22 cellular contexts compared by ENCODE assay signal in genomic region chr9:74949859-74950258, GRCh38. TPM values are rescaled to one million over a fixed set of nuclear protein-coding genes. Genes with fewer than 3 reads are reported as not detected.
DNase-seq lines count a peak whose midpoint lies in the region; ATAC-seq, FAIRE-seq and TF ChIP-seq lines count a peak whose summit lies in the region.
"Had no signal": no experiment of that assay in that cellular context is flagged by ENCODE, and none has a peak within 500 bp of the region (broad histone marks: within the 10 kb centered on the region; RNA-seq: fewer than 3 reads in every experiment).

No MANE protein-coding gene starts in this region.

- intact Hi-C loops in right cardiac atrium (cut with DNase I) (no loop called here), left cardiac atrium (cut with DNase I) (loop anchor here in 1 of 2 donors (10.0 kb wide), 1 partner anchor 135 kb away; the partner anchor contains the start of genes NMRK1 and OSTF1), K562 (cut with micrococcal nuclease) (loop anchor here (5.0 kb wide), 1 partner anchor 127 kb away; no protein-coding TSS in a partner anchor)

- peaks cover 19% of the 10 kb centered on the region; the same call in 2 of the 3 replicates for H3K36me3 ChIP-seq in K562 (ENCODE audit: control insufficient read depth, insufficient read depth, low read length)
- H3K36me3 ChIP-seq: prostate gland, suprapubic skin, uterus had no signal

- H3K27ac ChIP-seq in right cardiac atrium (ENCODE audit: low read length) (peak overlapping the region; percentile 33), K562 (ENCODE audit: extremely low read depth, low read depth, low read length) (no peak overlapping the region; the same call in 2 of the 3 replicates)
- H3K27ac ChIP-seq: KMS-11, prostate gland, suprapubic skin had no signal

- H3K4me2 ChIP-seq in K562 (ENCODE audit: insufficient read depth, low read length) = peak overlapping the region; percentile 61
- H3K4me2 ChIP-seq: KMS-11 had no signal

- no peak for TF ChIP-seq CTCF in K562 (IDR thresholded peaks at IDR 0.05 in 2 of 3, conservative IDR thresholded peaks at IDR 0.05 in 1 of 3; ENCODE audit: insufficient read depth in 2 of 3, low read depth in 1 of 3, low read length in 3 of 3)

- no peak overlapping the region for H2AFZ ChIP-seq in K562 (ENCODE audit: low read depth, low read length)

- H3K9ac ChIP-seq in K562 (ENCODE audit: insufficient read depth in 1 of 2, low read depth in 2 of 2, low read length in 2 of 2) = peak overlapping the region in 1 of 2 experiments; percentile 20; a peak in 2 of 4 replicates
- H3K9ac ChIP-seq: KMS-11 had no signal

- H3K9me1 ChIP-seq in K562 (ENCODE audit: control insufficient read depth, insufficient read depth, low read length) = no peaks in the 10 kb centered on the region

- in situ Hi-C loops in K562 (cut with MboI) = no loop called here

- peaks cover 48% of the 10 kb centered on the region for H3K79me2 ChIP-seq in K562 (ENCODE audit: control insufficient read depth, insufficient read depth, low read length)

- WGBS in right cardiac atrium = 84% methylated on average over 6 of the region's 6 CpGs
- 72% methylated on average over 3 of the region's 6 CpGs for whole genome bisulfite sequencing in K562 (ENCODE audit: insufficient coverage, low coverage, missing lambda C conversion rate)

- FAIRE-seq in K562 (lab: Jason Lieb, UNC) = no peak
- FAIRE-seq: HTR-8/SVneo had no signal

- H3K9me3 ChIP-seq in right cardiac atrium (ENCODE audit: control insufficient read depth, low read length) (no peaks in the 10 kb centered on the region), K562 (replicated peaks; ENCODE audit: control insufficient read depth, insufficient read depth, low read depth, low read length) (no peaks in the 10 kb centered on the region)
- H3K9me3 ChIP-seq: prostate gland, suprapubic skin, uterus had no signal

- H3K27me3 ChIP-seq in right cardiac atrium (ENCODE audit: control insufficient read depth, insufficient read depth) = no peaks in the 10 kb centered on the region
- no peaks in the 10 kb centered on the region for H3K27me3 ChIP-seq in K562 (ENCODE audit: control insufficient read depth in 2 of 2, insufficient read depth in 2 of 2, low read length in 2 of 2)
- H3K27me3 ChIP-seq: suprapubic skin, uterus had no signal

- DNase-seq in right cardiac atrium = no peak
- no peak for DNase-seq in left cardiac atrium
- peak; percentile 11 for DNase-seq in NCI-H69 (lab: John Stamatoyannopoulos, UW)
- no peak for DNase-seq in K562 (ENCODE audit: extremely low read depth in 1 of 4, low spot score in 3 of 4)
- DNase-seq in activated gamma-delta T cell treated with Interleukin-2 at 50 U/mL for 16 hours = no peak
- no peak for DNase-seq in NCI-H526 treated with DMSO at 0.1 percent for 48 hours (lab: John Stamatoyannopoulos, UW)
- no peak for DNase-seq in HPDE6-E6E7 (ENCODE audit: extremely low spot score)
- DNase-seq: activated CD4-positive, alpha-beta T cell treated with anti-CD3 and anti-CD28 coated beads, Interleukin-2, amount 10 ng/mL, durations not matched to agents 7 days and 5 days; activated naive CD4-positive, alpha-beta T cell; anterior cingulate cortex; CD8-positive, alpha-beta T cell; central memory CD4-positive, alpha-beta T cell; DMS79; midbrain; MV-4-11; NCI-H1694; nephron progenitor cell; uterus had no signal

- no peak for ATAC-seq in right cardiac atrium
- no peak for ATAC-seq in left cardiac atrium
- ATAC-seq in K562 = no peak
- ATAC-seq: CD8-positive, alpha-beta T cell had no signal

- CTCF ChIA-PET in K562 (lab: Yijun Ruan, JAX; ENCODE audit: low intra/inter-chr PET ratio) = no interaction called here

- H4K20me1 ChIP-seq in K562 (replicated peaks; ENCODE audit: control insufficient read depth, insufficient read depth, low read length) = no peaks in the 10 kb centered on the region

- no TSS peak for BruUV-seq in K562 (replicated peaks; lab: Mats Ljungman, UMichigan)

- no peak for TF ChIP-seq POLR2A in K562 (conservative IDR thresholded peaks at IDR 0.05)

- no peak for TF ChIP-seq EP300 in K562 (IDR thresholded peaks at IDR 0.05; ENCODE audit: low read length)

- H3K4me1 ChIP-seq in right cardiac atrium (ENCODE audit: control insufficient read depth, insufficient read depth, low read length) (no peaks in the 10 kb centered on the region), K562 (replicated peaks in 1 of 2; ENCODE audit: control insufficient read depth in 2 of 2, insufficient read depth in 2 of 2, low read length in 2 of 2) (peaks cover 11 to 14% of the 10 kb centered on the region in 2 experiments; a peak in 4 of 5 replicates)
- H3K4me1 ChIP-seq: prostate gland, uterus had no signal

- POLR2A ChIA-PET in K562 (lab: Yijun Ruan, JAX) = interaction anchor here (0.6 to 1.0 kb wide), 2 partner anchors 20 to 171 kb away, joined by 3 to 5 read pairs; no protein-coding TSS in a partner anchor

- H3K4me3 ChIP-seq in right cardiac atrium (ENCODE audit: low read length) (no peak overlapping the region), K562 (no peak overlapping the region)
- H3K4me3 ChIP-seq: prostate gland, suprapubic skin, uterus had no signal

- no peak for TF ChIP-seq RAD21 in K562 (CRISPR knock-in tag; conservative IDR thresholded peaks at IDR 0.05 in 1 of 2, IDR thresholded peaks at IDR 0.05 in 1 of 2)

TF ChIP-seq in K562, 482 proteins besides CTCF, POLR2A, EP300 and RAD21:
- TF ChIP-seq FIP1L1 (IDR thresholded peaks at IDR 0.05; ENCODE audit: low read depth, low read length, poor library complexity, severe bottlenecking) = no peak
- TF ChIP-seq MCM7 (IDR thresholded peaks at IDR 0.05) = no peak
- TF ChIP-seq USF2 (CRISPR knock-in tag; IDR thresholded peaks at IDR 0.05) = no peak
- TF ChIP-seq GATA2 (CRISPR knock-in tag; IDR thresholded peaks at IDR 0.05) = no peak
- TF ChIP-seq MXD1 (CRISPR knock-in tag; IDR thresholded peaks at IDR 0.05; ENCODE audit: borderline replicate concordance, poor library complexity, severe bottlenecking) = no peak
- no peak for TF ChIP-seq ZNF239 (CRISPR knock-in tag; IDR thresholded peaks at IDR 0.05)
- TF ChIP-seq HMGN3 (IDR thresholded peaks at IDR 0.05; ENCODE audit: borderline replicate concordance, extremely low read depth, insufficient read length, low read depth, low read length) = no peak
- TF ChIP-seq HDAC1 (IDR thresholded peaks at IDR 0.05) = no peak
- TF ChIP-seq PML (IDR thresholded peaks at IDR 0.05; ENCODE audit: low read length) = no peak
- TF ChIP-seq YY1 (IDR thresholded peaks at IDR 0.05; ENCODE audit: borderline replicate concordance in 1 of 3, control insufficient read depth in 1 of 3, extremely low read depth in 1 of 3, insufficient read depth in 3 of 3, insufficient read length in 1 of 3, insufficient replicate concordance in 2 of 3, low read depth in 1 of 3, low read length in 2 of 3) = no peak
- TF ChIP-seq PRPF4 (IDR thresholded peaks at IDR 0.05; ENCODE audit: insufficient read depth, low read depth, low read length, poor library complexity, severe bottlenecking) = no peak

RNA-seq across cellular contexts. Expression of gene C9orf40, which starts 2.9 kb away (rescaled TPM):
- 1 to 10 TPM; 2.2 to 3.4 (median 2.5) TPM for total RNA-seq in right cardiac atrium
- polyA plus RNA-seq in right cardiac atrium = 2.3 TPM
- 1 to 10 TPM; 2.6 to 4.5 TPM for total RNA-seq in left cardiac atrium
- total RNA-seq in K562 (2011; cell fraction: chromatin; rRNA removed; ENCODE audit: low replicate concordance) = 2.1 and 7.9 TPM in 2 replicates
- total RNA-seq in K562 (2011; cell fraction: nucleolus; rRNA removed) = 4.3 and 4.5 TPM in 2 replicates
- total RNA-seq in K562 (2011; cell fraction: nucleoplasm; rRNA removed) = 5.4 and 5.5 TPM in 2 replicates
- total RNA-seq in K562 (2014; rRNA removed) = 8.0 and 9.7 TPM in 2 replicates
- 8.6 and 8.9 TPM in 2 replicates for total RNA-seq in K562 (2014; rRNA removed; fragmentation: Illumina TruSeq; extraction: Trizol)
- total RNA-seq in K562 (2015; rRNA removed; fragmentation: Illumina TruSeq; extraction: Trizol) = 10.0 and 10.3 TPM in 2 replicates
- total RNA-seq in K562 (2021) = 17.3 and 18.8 TPM in 2 replicates
- polyA plus RNA-seq in K562 (2011; rRNA removed) = 7.5 and 8.7 TPM in 2 replicates
- polyA plus RNA-seq in K562 (2011; cell fraction: cytosol; rRNA removed) = 3.8 and 10.1 TPM in 2 replicates
- 4.7 and 5.4 TPM in 2 replicates for polyA plus RNA-seq in K562 (2011; cell fraction: nucleus; rRNA removed)
- polyA plus RNA-seq in K562 (2012) = 12.1 and 14.4 TPM in 2 replicates
- polyA plus RNA-seq in K562 (2014; fragmentation: Illumina TruSeq; extraction: Trizol) = 6.7 and 7.3 TPM in 2 replicates
- polyA plus RNA-seq in K562 (2014; fragmentation: Nextera tagmentation; extraction: Ambion mirVana) = 1 to 10 TPM; 5.6 to 5.8 TPM
- 12.9 and 16.3 TPM in 2 replicates for polyA plus RNA-seq in K562 (2014; rRNA removed)
- 3.4 and 4.8 TPM in 2 replicates for polyA minus RNA-seq in K562 (2011; rRNA and poly(A)+ RNA removed)
- polyA minus RNA-seq in K562 (2011; cell fraction: cytosol; rRNA and poly(A)+ RNA removed) = 4.3 and 5.3 TPM in 2 replicates
- 7.1 and 7.3 TPM in 2 replicates for polyA minus RNA-seq in K562 (2011; cell fraction: nucleus; rRNA and poly(A)+ RNA removed)
